Comparison of ENCODE assay signal across 8 cellular contexts in genomic region chr9:34437006-34437925, GRCh38. TPM values are rescaled to one million over a fixed set of nuclear protein-coding genes. Genes with fewer than 3 reads are reported as not detected.
DNase-seq lines count a peak whose midpoint lies in the region; ATAC-seq and TF ChIP-seq lines count a peak whose summit lies in the region.

No MANE protein-coding gene starts in this region.

- DNase-seq in AG08395 (ENCODE audit: low spot score) (peak; percentile 59), NCI-H146 treated with DMSO at 0.1 percent for 48 hours (lab: John Stamatoyannopoulos, UW; ENCODE audit: unreplicated experiment) (peak; percentile 70), T-helper 2 cell (peak in 4 of 5 experiments; percentile 31 to 76 (median 40)), iPS-NIHi7 (ENCODE audit: extremely low spot score) (peak; percentile 72), T1000 (lab: John Stamatoyannopoulos, UW) (no peak)
- peak; percentile 62 for DNase-seq in stimulated activated CD4-positive, alpha-beta T cell treated with anti-CD3 and anti-CD28 coated beads, Interleukin-1b, Interleukin-23, amount 100 ng/mL, for 48 hours

- H3K36me3 Mint-ChIP-seq in brain = peaks cover 44% of the 10 kb centered on the region

- H3K27ac Mint-ChIP-seq in brain = peak overlapping the region in 3 of 5 experiments; percentile 25 to 54 (median 31)

- TF ChIP-seq CTCF in brain (conservative IDR thresholded peaks at IDR 0.05) = peak; percentile 75 to 87

- H3K27me3 Mint-ChIP-seq in brain = peaks cover 3% of the 10 kb centered on the region

- no peak overlapping the region for H3K4me3 Mint-ChIP-seq in brain

- H3K4me1 Mint-ChIP-seq in brain = peaks cover 37% of the 10 kb centered on the region

- ATAC-seq in GM18907 (IDR thresholded peaks at IDR 0.05; ENCODE audit: unreplicated experiment) = peak; percentile 51

- H3K9me3 Mint-ChIP-seq in brain = peaks cover 0 to 3% (median 0%) of the 10 kb centered on the region in 5 experiments

RNA-seq across cellular contexts. Expression of gene FAM219A, which starts 21.1 kb away (rescaled TPM):
- polyA plus RNA-seq in brain (ENCODE audit: insufficient read depth, low read depth, low replicate concordance) = 42.7 TPM

RNA-seq across cellular contexts. Expression of gene DNAI1, which starts 21.3 kb away (rescaled TPM):
- 1.7 TPM for polyA plus RNA-seq in brain (ENCODE audit: insufficient read depth, low read depth, low replicate concordance)
